In genomic region chrX:53433651-53434639, GRCh38 we compare ENCODE assay signal across 8 cellular contexts. TPM values are rescaled to one million over a fixed set of nuclear protein-coding genes. Genes with fewer than 3 reads are reported as not detected.
DNase-seq lines count a peak whose midpoint lies in the region; ATAC-seq and TF ChIP-seq lines count a peak whose summit lies in the region.

Gene HSD17B10, minus strand, starts transcription at chrX:53434370. Its CDS starts 25 bp downstream, at chrX:53434345.

- intact Hi-C loops in mucosa of descending colon (cut with DNase I, micrococcal nuclease), result no loop called here

- H3K9me3 ChIP-seq in mucosa of descending colon, result no peaks in the 10 kb centered on the region

- DNase-seq in D341Med (ENCODE audit: low spot score), result peak; percentile 93
- DNase-seq in HuH-7 (ENCODE audit: low spot score), result peak; percentile 83
- peak; percentile 66 for DNase-seq in OCI-M2 (lab: John Stamatoyannopoulos, UW; ENCODE audit: unreplicated experiment)
- peak; percentile 75 for DNase-seq in activated T-cell treated with anti-CD3 and anti-CD28 coated beads for 4 hours
- DNase-seq in epidermal melanocyte (ENCODE audit: insufficient read length, low spot score), result peak; percentile 60
- DNase-seq in mucosa of descending colon, result peak; percentile 91 to 94 (median 91)
- peak; percentile 57 to 73 for DNase-seq in stimulated activated CD8-positive, alpha-beta memory T cell treated with anti-CD3 and anti-CD28 coated beads, Interleukin-4, amount 100 ng/mL, for 4 hours (ENCODE audit: low read depth in 2 of 2, low spot score in 1 of 2)

- no peaks in the 10 kb centered on the region for H3K36me3 ChIP-seq in mucosa of descending colon (ENCODE audit: low read depth)

- ATAC-seq in GM21515 (IDR thresholded peaks at IDR 0.05; ENCODE audit: unreplicated experiment) (peak; percentile 95), mucosa of descending colon (peak; percentile 98)

- no peak for TF ChIP-seq CTCF in mucosa of descending colon (IDR thresholded peaks at IDR 0.05)

- no peak within 1 kb of the TSS for H3K4me3 ChIP-seq in mucosa of descending colon

- H3K4me1 ChIP-seq in mucosa of descending colon (ENCODE audit: low read depth), result no peaks in the 10 kb centered on the region

RNA-seq across cellular contexts. Expression of gene HSD17B10, which starts in this region (rescaled TPM):
- 10 to 100 TPM; 53.4 to 75.8 (median 60.3) TPM for total RNA-seq in mucosa of descending colon
